Comparison of ENCODE assay signal across 33 cellular contexts in genomic region chr14:35643513-35643912, GRCh38.
DNase-seq lines count a peak whose midpoint lies in the region; ATAC-seq, FAIRE-seq and TF ChIP-seq lines count a peak whose summit lies in the region.
"Had no signal": no experiment of that assay in that cellular context is flagged by ENCODE, and none has a peak within 500 bp of the region (broad histone marks: within the 10 kb centered on the region; RNA-seq: fewer than 3 reads in every experiment).

No MANE protein-coding gene starts in this region.

- intact Hi-C loops in K562 (cut with micrococcal nuclease) = no loop called here

- peaks cover 3% of the 10 kb centered on the region for H3F3A ChIP-seq in SK-N-SH (replicated peaks; ENCODE audit: insufficient read depth)

- FAIRE-seq in K562 (lab: Jason Lieb, UNC) = no peak
- FAIRE-seq: A204.1, A549, D721Med had no signal

- BruUV-seq in K562 (replicated peaks; lab: Mats Ljungman, UMichigan) = no TSS peak

- TF ChIP-seq EP300 in SK-N-SH (IDR thresholded peaks at IDR 0.05; ENCODE audit: borderline replicate concordance in 1 of 2, low read depth in 1 of 2, low read length in 1 of 2) (no peak), K562 (IDR thresholded peaks at IDR 0.05; ENCODE audit: low read length) (no peak)

- H3K27ac ChIP-seq in SK-N-SH (ENCODE audit: low read depth in 2 of 2, low read length in 1 of 2) (no peak overlapping the region), HEK293 (ENCODE audit: extremely low read depth, low read depth, low read length) (no peak overlapping the region), K562 (ENCODE audit: extremely low read depth, low read depth, low read length) (no peak overlapping the region)
- H3K27ac ChIP-seq: 22Rv1; A549; BLaER1; BLaER1 treated with 17β-estradiol and CSF1 and Interleukin-3, amounts not matched to agents 10 nM and 100 nM; C4-2B had no signal

- H3K9me3 ChIP-seq in SK-N-SH (no peaks in the 10 kb centered on the region), HEK293 (ENCODE audit: control insufficient read depth, insufficient read depth, low read depth, low read length) (no peaks in the 10 kb centered on the region), K562 (replicated peaks; ENCODE audit: control insufficient read depth, insufficient read depth, low read depth, low read length) (no peaks in the 10 kb centered on the region)
- H3K9me3 ChIP-seq: BE2C, Caco-2 had no signal

- no peaks in the 10 kb centered on the region for H3K9me1 ChIP-seq in K562 (ENCODE audit: control insufficient read depth, insufficient read depth, low read length)

- no peak for ATAC-seq in SK-N-SH treated with all-trans-retinoic acid at 6 μM for 48 hours
- ATAC-seq in K562 = no peak
- no peak for ATAC-seq in HG02840 (IDR thresholded peaks at IDR 0.05; ENCODE audit: low FRiP score, unreplicated experiment)
- ATAC-seq: A549; CD8-positive, alpha-beta T cell had no signal

- DNase-seq in SK-N-SH (no peak), K562 (ENCODE audit: extremely low read depth in 1 of 4, low spot score in 3 of 4) (no peak)
- DNase-seq in stimulated activated CD8-positive, alpha-beta memory T cell treated with anti-CD3 and anti-CD28 coated beads, Interleukin-4, amount 100 ng/mL, for 48 hours = no peak
- DNase-seq: 8988T; ACHN; AML-193; BE2C; C1 segment of cervical spinal cord; Caco-2; Calu3; CD4-positive, alpha-beta memory T cell; CD4-positive, alpha-beta T cell; CD4-positive, CD25-positive, alpha-beta regulatory T cell; CD8-positive, alpha-beta memory T cell; CD8-positive, alpha-beta T cell; COR-L47; DMS 273 treated with DMSO at 0.1 percent for 48 hours; DMS153; DMS53; DMS79; DMS79 treated with DMSO at 0.1 percent for 48 hours; DND-41; EL had no signal

- TF ChIP-seq RAD21 in SK-N-SH (IDR thresholded peaks at IDR 0.05; ENCODE audit: low read length) = no peak
- TF ChIP-seq RAD21 in K562 (CRISPR knock-in tag; conservative IDR thresholded peaks at IDR 0.05 in 1 of 2, IDR thresholded peaks at IDR 0.05 in 1 of 2) = no peak

- H3K4me1 ChIP-seq in SK-N-SH (ENCODE audit: control insufficient read depth in 1 of 2, insufficient read depth in 2 of 2, low read depth in 1 of 2, low read length in 1 of 2) (no peaks in the 10 kb centered on the region), HEK293 (ENCODE audit: control insufficient read depth, insufficient read depth, low read length) (no peaks in the 10 kb centered on the region), K562 (replicated peaks in 1 of 2; ENCODE audit: control insufficient read depth in 2 of 2, insufficient read depth in 2 of 2, low read length in 2 of 2) (no peaks in the 10 kb centered on the region)
- H3K4me1 ChIP-seq: A549; BE2C; BLaER1; BLaER1 treated with 17β-estradiol and CSF1 and Interleukin-3, amounts not matched to agents 10 nM and 100 nM; Caco-2 had no signal

- no peaks in the 10 kb centered on the region for H4K20me1 ChIP-seq in SK-N-SH (ENCODE audit: insufficient read depth)
- no peaks in the 10 kb centered on the region for H4K20me1 ChIP-seq in K562 (replicated peaks; ENCODE audit: control insufficient read depth, insufficient read depth, low read length)
- H4K20me1 ChIP-seq: BLaER1; BLaER1 treated with 17β-estradiol and CSF1 and Interleukin-3, amounts not matched to agents 10 nM and 100 nM had no signal

- TF ChIP-seq POLR2A in K562 (conservative IDR thresholded peaks at IDR 0.05) = no peak

- CTCF ChIA-PET in SK-N-SH (lab: Yijun Ruan, JAX) (no interaction called here), HEK293 (lab: Yijun Ruan, JAX) (no interaction called here), K562 (lab: Yijun Ruan, JAX; ENCODE audit: low intra/inter-chr PET ratio) (no interaction called here)

- H3K4me3 ChIP-seq in SK-N-SH (ENCODE audit: low read depth in 2 of 2, low read length in 1 of 2) (no peak overlapping the region), HEK293 (ENCODE audit: low read depth, low read length) (no peak overlapping the region), K562 (no peak overlapping the region)
- H3K4me3 ChIP-seq: A549; BLaER1; BLaER1 treated with 17β-estradiol and CSF1 and Interleukin-3, amounts not matched to agents 10 nM and 100 nM had no signal

- H3K27me3 ChIP-seq in SK-N-SH (ENCODE audit: insufficient read depth) = no peaks in the 10 kb centered on the region
- H3K27me3 ChIP-seq in K562 (ENCODE audit: control insufficient read depth in 2 of 2, insufficient read depth in 2 of 2, low read length in 2 of 2) = no peaks in the 10 kb centered on the region
- H3K27me3 ChIP-seq: BE2C; BLaER1; BLaER1 treated with 17β-estradiol and CSF1 and Interleukin-3, amounts not matched to agents 10 nM and 100 nM had no signal

- no peaks in the 10 kb centered on the region for H3K9me2 ChIP-seq in SK-N-SH

- H3K79me2 ChIP-seq in SK-N-SH (ENCODE audit: insufficient read depth) (no peaks in the 10 kb centered on the region), K562 (ENCODE audit: control insufficient read depth, insufficient read depth, low read length) (no peaks in the 10 kb centered on the region)

- H3K4me2 ChIP-seq in SK-N-SH (no peak overlapping the region), K562 (ENCODE audit: insufficient read depth, low read length) (no peak overlapping the region)
- H3K4me2 ChIP-seq: A549; BLaER1; BLaER1 treated with 17β-estradiol and CSF1 and Interleukin-3, amounts not matched to agents 10 nM and 100 nM had no signal

- peaks cover 0 to 24% of the 10 kb centered on the region in 2 experiments for H3K36me3 ChIP-seq in SK-N-SH (replicated peaks in 1 of 2; ENCODE audit: control insufficient read depth in 1 of 2, insufficient read depth in 2 of 2, low read length in 1 of 2)
- peaks cover 0 to 9% of the 10 kb centered on the region in 2 experiments; a peak in 1 of 3 replicates for H3K36me3 ChIP-seq in HEK293 (ENCODE audit: control insufficient read depth in 2 of 2, insufficient read depth in 1 of 2, low read length in 2 of 2)
- no peaks in the 10 kb centered on the region for H3K36me3 ChIP-seq in K562 (ENCODE audit: control insufficient read depth, insufficient read depth, low read length)

- H2AFZ ChIP-seq in SK-N-SH (ENCODE audit: low read depth) = no peak overlapping the region
- no peak overlapping the region for H2AFZ ChIP-seq in K562 (ENCODE audit: low read depth, low read length)

- H3K9ac ChIP-seq in SK-N-SH (no peak overlapping the region), K562 (ENCODE audit: insufficient read depth in 1 of 2, low read depth in 2 of 2, low read length in 2 of 2) (no peak overlapping the region)
- H3K9ac ChIP-seq: BLaER1; BLaER1 treated with 17β-estradiol and CSF1 and Interleukin-3, amounts not matched to agents 10 nM and 100 nM had no signal

- in situ Hi-C loops in K562 (cut with MboI) = no loop called here

- POLR2A ChIA-PET in SK-N-SH (lab: Yijun Ruan, JAX) (no interaction called here), HEK293 (lab: Yijun Ruan, JAX) (no interaction called here), K562 (lab: Yijun Ruan, JAX) (no interaction called here)

- TF ChIP-seq CTCF in SK-N-SH (IDR thresholded peaks at IDR 0.05) = no peak
- no peak for TF ChIP-seq CTCF in HEK293 (tag by site-specific recombination; IDR thresholded peaks at IDR 0.05)
- TF ChIP-seq CTCF in K562 (IDR thresholded peaks at IDR 0.05 in 2 of 3, conservative IDR thresholded peaks at IDR 0.05 in 1 of 3; ENCODE audit: insufficient read depth in 2 of 3, low read depth in 1 of 3, low read length in 3 of 3) = no peak

TF ChIP-seq in SK-N-SH treated with all-trans-retinoic acid at 6 μM for 48 hours, 23 proteins besides CTCF, POLR2A, EP300 and RAD21:
- TF ChIP-seq ZNF8 (CRISPR knock-in tag; IDR thresholded peaks at IDR 0.05) (peak; percentile 66), ESRRG (CRISPR knock-in tag; IDR thresholded peaks at IDR 0.05) (no peak), ISL1 (CRISPR knock-in tag; IDR thresholded peaks at IDR 0.05) (no peak), CSDC2 (CRISPR knock-in tag; IDR thresholded peaks at IDR 0.05) (no peak)

TF ChIP-seq in SK-N-SH, 30 proteins besides CTCF, POLR2A, EP300 and RAD21 (continues in another document):
- no peak for TF ChIP-seq PBX3 (IDR thresholded peaks at IDR 0.05)

TF ChIP-seq in HEK293, 187 proteins besides CTCF, POLR2A, EP300 and RAD21:
- TF ChIP-seq ZNF544 (tag by site-specific recombination; IDR thresholded peaks at IDR 0.05) = no peak
- TF ChIP-seq ZNF146 (tag by site-specific recombination; IDR thresholded peaks at IDR 0.05) = peak; percentile 84

TF ChIP-seq in K562, 482 proteins besides CTCF, POLR2A, EP300 and RAD21:
- TF ChIP-seq RFX1 (IDR thresholded peaks at IDR 0.05) (no peak), ZNF146 (CRISPR knock-in tag; IDR thresholded peaks at IDR 0.05; ENCODE audit: unreplicated experiment) (peak; percentile 34), POU5F1 (IDR thresholded peaks at IDR 0.05; ENCODE audit: borderline replicate concordance, low read depth, low read length, partially characterized antibody) (no peak)
